ENCODE assay signal across 8 cellular contexts in genomic region chr10:72333111-72334012, GRCh38. TPM values are rescaled to one million over a fixed set of nuclear protein-coding genes. Genes with fewer than 3 reads are reported as not detected.
A peak's percentile ranks its signal among the peaks of the same experiment; 100 is the strongest.
DNase-seq lines count a peak whose midpoint lies in the region; ATAC-seq and TF ChIP-seq lines count a peak whose summit lies in the region.

No MANE protein-coding gene starts in this region.

- H3K27me3 ChIP-seq in DOHH2 (ENCODE audit: control insufficient read depth, low read length) (no peaks in the 10 kb centered on the region), left ventricle myocardium inferior (ENCODE audit: low read depth) (no peaks in the 10 kb centered on the region), skeletal muscle satellite cell (ENCODE audit: control insufficient read depth, insufficient read depth, low read length) (no peaks in the 10 kb centered on the region), aorta (ENCODE audit: control insufficient read depth in 1 of 2, insufficient read depth in 2 of 2, low read length in 1 of 2) (no peaks in the 10 kb centered on the region)

- H3K4me1 Mint-ChIP-seq in WTC11 = peaks cover 41% of the 10 kb centered on the region

- H3K4me2 ChIP-seq in DOHH2 (ENCODE audit: low read length) (peak overlapping the region; percentile 93), skeletal muscle satellite cell (ENCODE audit: low read length) (no peak overlapping the region)

- no peaks in the 10 kb centered on the region for H3K9me3 ChIP-seq in DOHH2 (ENCODE audit: control insufficient read depth, insufficient read depth, low read length)
- no peaks in the 10 kb centered on the region for H3K9me3 ChIP-seq in left ventricle myocardium inferior (replicated peaks)
- no peaks in the 10 kb centered on the region for H3K9me3 ChIP-seq in skeletal muscle satellite cell (replicated peaks; ENCODE audit: low read length)
- no peaks in the 10 kb centered on the region for H3K9me3 ChIP-seq in aorta (ENCODE audit: control insufficient read depth, low read length)

- no peaks in the 10 kb centered on the region for H4K20me1 ChIP-seq in DOHH2 (ENCODE audit: control insufficient read depth, insufficient read depth, low read depth, low read length)

- peaks cover 9% of the 10 kb centered on the region for H3K36me3 Mint-ChIP-seq in WTC11

- POLR2A ChIA-PET in WTC11 (lab: Charles Lee) = interaction anchor here (0.5 to 2.5 kb wide), 4 partner anchors 12 to 196 kb away, joined by 3 to 17 read pairs (median 6); no protein-coding TSS in a partner anchor

- no peaks in the 10 kb centered on the region for H3K9me2 ChIP-seq in DOHH2 (replicated peaks; ENCODE audit: control insufficient read depth, low read length)

- no peak overlapping the region for H3K4me3 Mint-ChIP-seq in WTC11

- H3K27ac Mint-ChIP-seq in WTC11 = peak overlapping the region; percentile 63; the same call in 1 of the 2 replicates

- H3K9ac ChIP-seq in skeletal muscle satellite cell (ENCODE audit: low read depth, low read length) = peak overlapping the region; percentile 81

- DNase-seq in WTC11 (ENCODE audit: low spot score) = no peak
- peak; percentile 21 for DNase-seq in left ventricle myocardium inferior
- no peak for DNase-seq in aorta
- DNase-seq in NAMALWA (ENCODE audit: low spot score) = no peak
- no peak for DNase-seq in H4 (ENCODE audit: low spot score)

- H3F3A ChIP-seq in DOHH2 (ENCODE audit: control insufficient read depth, insufficient read depth) = peaks cover 15% of the 10 kb centered on the region

- H3K4me3 ChIP-seq in DOHH2 (ENCODE audit: low read length) (peak overlapping the region; percentile 78), left ventricle myocardium inferior (no peak overlapping the region), skeletal muscle satellite cell (ENCODE audit: low read length) (no peak overlapping the region), aorta (ENCODE audit: low read length in 2 of 2) (no peak overlapping the region)

- H3K27me3 Mint-ChIP-seq in WTC11 (ENCODE audit: low read depth) = no peaks in the 10 kb centered on the region

- intact Hi-C loops in left ventricle myocardium inferior (cut with micrococcal nuclease) (loop anchor here (10.0 kb wide), 2 partner anchors 89 to 209 kb away; no protein-coding TSS in a partner anchor), aorta (cut with DNase I) (loop anchor here (1.0 to 10.0 kb wide), 3 partner anchors 59 to 1019 kb away; partner anchors contain the start of genes DDIT4 (in 1 of the 2) and SLC29A3 (in 1 of the 2))

- H3K4me1 ChIP-seq in DOHH2 (ENCODE audit: control insufficient read depth, low read length) = peaks cover 77% of the 10 kb centered on the region
- peaks cover 91% of the 10 kb centered on the region for H3K4me1 ChIP-seq in left ventricle myocardium inferior
- peaks cover 84% of the 10 kb centered on the region for H3K4me1 ChIP-seq in skeletal muscle satellite cell (ENCODE audit: control insufficient read depth, insufficient read depth, low read length)
- H3K4me1 ChIP-seq in aorta (ENCODE audit: control insufficient read depth in 1 of 2, insufficient read depth in 2 of 2, low read length in 2 of 2) = no peaks in the 10 kb centered on the region

- 87 to 89% methylated on average over 19 of the region's 19 CpGs for WGBS in aorta, 2 donors

- CTCF ChIA-PET in WTC11 (lab: Charles Lee) = interaction anchor here (0.6 to 2.0 kb wide), 19 partner anchors 13 to 376 kb away, joined by 3 to 15 read pairs (median 4); partner anchors contain the start of gene DDIT4

- H3K36me3 ChIP-seq in DOHH2 (ENCODE audit: control insufficient read depth, low read length) (peaks cover 50% of the 10 kb centered on the region), left ventricle myocardium inferior (peaks cover 15% of the 10 kb centered on the region), skeletal muscle satellite cell (ENCODE audit: insufficient read depth, low read length) (peaks cover 28% of the 10 kb centered on the region), aorta (ENCODE audit: control insufficient read depth in 1 of 2, insufficient read depth in 2 of 2, low read length in 1 of 2) (peaks cover 0 to 2% of the 10 kb centered on the region in 2 donors)

- ATAC-seq in WTC11 (no peak), aorta (ENCODE audit: low FRiP score) (no peak), GM19035 (IDR thresholded peaks at IDR 0.05; ENCODE audit: unreplicated experiment) (no peak)

- peak overlapping the region; percentile 90 for H3K27ac ChIP-seq in DOHH2 (ENCODE audit: low read depth, low read length)
- H3K27ac ChIP-seq in left ventricle myocardium inferior (replicated peaks) = peak overlapping the region; percentile 95
- no peak overlapping the region for H3K27ac ChIP-seq in aorta (ENCODE audit: low read depth in 1 of 2, low read length in 2 of 2)

- no peaks in the 10 kb centered on the region for H3K9me3 Mint-ChIP-seq in WTC11

- H3K79me2 ChIP-seq in DOHH2 (ENCODE audit: control insufficient read depth, low read length) = peaks cover 2% of the 10 kb centered on the region; the same call in 1 of the 2 replicates

- TF ChIP-seq CTCF in DOHH2 (IDR thresholded peaks at IDR 0.05; ENCODE audit: low read depth, low read length, poor library complexity, severe bottlenecking) = no peak
- no peak for TF ChIP-seq CTCF in WTC11 (IDR thresholded peaks at IDR 0.05)
- no peak for TF ChIP-seq CTCF in left ventricle myocardium inferior (IDR thresholded peaks at IDR 0.05; ENCODE audit: borderline replicate concordance)

TF ChIP-seq in WTC11, 78 proteins besides CTCF, POLR2A, EP300 and RAD21:
- TF ChIP-seq TCF7 (CRISPR knock-in tag; IDR thresholded peaks at IDR 0.05; ENCODE audit: low read depth) (no peak), PREB (CRISPR knock-in tag; IDR thresholded peaks at IDR 0.05; ENCODE audit: borderline replicate concordance) (no peak), ZNF423 (CRISPR knock-in tag; IDR thresholded peaks at IDR 0.05) (no peak), RELA (CRISPR knock-in tag; IDR thresholded peaks at IDR 0.05; ENCODE audit: borderline replicate concordance) (no peak), TEAD1 (CRISPR knock-in tag; IDR thresholded peaks at IDR 0.05) (no peak), ELF4 (CRISPR knock-in tag; IDR thresholded peaks at IDR 0.05; ENCODE audit: low read depth) (no peak), NR1H2 (CRISPR knock-in tag; IDR thresholded peaks at IDR 0.05) (no peak), GRHL2 (CRISPR knock-in tag; IDR thresholded peaks at IDR 0.05; ENCODE audit: insufficient replicate concordance, severe bottlenecking) (no peak), GABPB1 (CRISPR knock-in tag; IDR thresholded peaks at IDR 0.05) (no peak), ZNF532 (CRISPR knock-in tag; IDR thresholded peaks at IDR 0.05; ENCODE audit: borderline replicate concordance) (no peak)

RNA-seq across cellular contexts. Expression of gene DNAJB12, which starts 21.4 kb away (rescaled TPM):
- 19.3 to 21.6 TPM (median 20.0 TPM) in 3 replicates for total RNA-seq in WTC11 (2021)
- total RNA-seq in left ventricle myocardium inferior = 25.6 TPM
- total RNA-seq in skeletal muscle satellite cell (2012; rRNA removed) = 24.1 and 25.6 TPM in 2 replicates
- 10 to 100 TPM; 33.1 to 34.7 TPM for total RNA-seq in aorta
- 10 to 100 TPM; 12.0 to 30.3 TPM for polyA plus RNA-seq in aorta
- total RNA-seq in H4 (2014; rRNA removed; shearing (Covaris generic)) = 18.1 and 22.1 TPM in 2 replicates

RNA-seq across cellular contexts. Expression of gene DDIT4, which starts 59.6 kb away (rescaled TPM):
- total RNA-seq in WTC11 (2021) = 118 to 158 TPM (median 153 TPM) in 3 replicates
- total RNA-seq in left ventricle myocardium inferior = 66.3 TPM
- 391 and 412 TPM in 2 replicates for total RNA-seq in skeletal muscle satellite cell (2012; rRNA removed)
- 100 to 1,000 TPM; 104 to 126 TPM for total RNA-seq in aorta
- polyA plus RNA-seq in aorta = 10 to 100 TPM; 55.9 to 96.5 TPM
- 227 and 278 TPM in 2 replicates for total RNA-seq in H4 (2014; rRNA removed; shearing (Covaris generic))

Comparison
In these comparisons a context has a peak if more than half of its experiments do, and no peak if none do; other contexts are left out.
1. H3K27ac ChIP-seq: peak in DOHH2 (single experiment) and left ventricle myocardium inferior (single experiment); none in aorta (0 of 2).